In genomic region chr5:170312666-170313065, GRCh38 we compare ENCODE assay signal across 8 cellular contexts. TPM values are rescaled to one million over a fixed set of nuclear protein-coding genes. Genes with fewer than 3 reads are reported as not detected.
DNase-seq lines count a peak whose midpoint lies in the region; ATAC-seq lines count a peak whose summit lies in the region.

No MANE protein-coding gene starts in this region.

- no peaks in the 10 kb centered on the region for H3K36me3 Mint-ChIP-seq in activated CD4-positive, alpha-beta memory T cell treated with anti-CD3 and anti-CD28 coated beads for 36 hours

- H3K27me3 Mint-ChIP-seq in activated CD4-positive, alpha-beta memory T cell treated with anti-CD3 and anti-CD28 coated beads for 36 hours, result no peaks in the 10 kb centered on the region

- peak; percentile 88 for DNase-seq in activated CD4-positive, alpha-beta memory T cell treated with anti-CD3 and anti-CD28 coated beads for 36 hours
- DNase-seq in glomerular visceral epithelial cell (ENCODE audit: extremely low spot score) (peak; percentile 15), NCI-H1930 (lab: John Stamatoyannopoulos, UW) (no peak), NCI-H2196 treated with DMSO at 0.1 percent for 48 hours (lab: John Stamatoyannopoulos, UW; ENCODE audit: unreplicated experiment) (no peak), retina (no peak)
- peak; percentile 69 for DNase-seq in stimulated activated naive CD8-positive, alpha-beta T cell treated with anti-CD3 and anti-CD28 coated beads, Interleukin-15, Interleukin-2, amounts not matched to agents 100 U/mL and 50 U/mL, for 24 hours

- POLR2A ChIA-PET in activated CD4-positive, alpha-beta memory T cell treated with anti-CD3 and anti-CD28 coated beads for 36 hours (lab: Charles Lee), result interaction anchor here (1.1 to 3.7 kb wide), 8 partner anchors 9 to 50 kb away, joined by 3 to 38 read pairs (median 14); partner anchors contain the start of gene LCP2

- peak overlapping the region; percentile 79 for H3K4me3 Mint-ChIP-seq in activated CD4-positive, alpha-beta memory T cell treated with anti-CD3 and anti-CD28 coated beads for 36 hours

- peak overlapping the region; percentile 95 for H3K27ac Mint-ChIP-seq in activated CD4-positive, alpha-beta memory T cell treated with anti-CD3 and anti-CD28 coated beads for 36 hours

- intact Hi-C loops in activated CD4-positive, alpha-beta memory T cell treated with anti-CD3 and anti-CD28 coated beads for 36 hours (cut with micrococcal nuclease), result loop anchor here (1.0 to 5.0 kb wide), 7 partner anchors 9 to 1825 kb away; partner anchors contain the start of gene RARS1

- H3K9me3 Mint-ChIP-seq in activated CD4-positive, alpha-beta memory T cell treated with anti-CD3 and anti-CD28 coated beads for 36 hours, result no peaks in the 10 kb centered on the region

- CTCF ChIA-PET in activated CD4-positive, alpha-beta memory T cell treated with anti-CD3 and anti-CD28 coated beads for 36 hours (lab: Charles Lee), result interaction anchor here (1.3 to 4.6 kb wide), 8 partner anchors 9 to 38 kb away, joined by 4 to 26 read pairs (median 16); partner anchors contain the start of gene LCP2

- H3K4me1 Mint-ChIP-seq in activated CD4-positive, alpha-beta memory T cell treated with anti-CD3 and anti-CD28 coated beads for 36 hours (ENCODE audit: low read depth), result peaks cover 51% of the 10 kb centered on the region

- ATAC-seq in GM18502 (IDR thresholded peaks at IDR 0.05; ENCODE audit: poor library complexity, unreplicated experiment), result peak; percentile 77
- ATAC-seq in HG03432 (IDR thresholded peaks at IDR 0.05; ENCODE audit: unreplicated experiment), result peak; percentile 79
- ATAC-seq in stimulated activated naive CD8-positive, alpha-beta T cell treated with anti-CD3 and anti-CD28 coated beads, Interleukin-15, Interleukin-2, amounts not matched to agents 100 U/mL and 50 U/mL, for 24 hours, result peak; percentile 96

RNA-seq across cellular contexts. Expression of gene LCP2, which starts 15.1 kb away (rescaled TPM):
- 100 to 1,000 TPM; 212 to 213 TPM for total RNA-seq in activated CD4-positive, alpha-beta memory T cell treated with anti-CD3 and anti-CD28 coated beads for 36 hours

Comparison
In these comparisons a context has a peak if more than half of its experiments do, and no peak if none do; other contexts are left out.
1. DNase-seq: peak in activated CD4-positive, alpha-beta memory T cell treated with anti-CD3 and anti-CD28 coated beads for 36 hours (single experiment), glomerular visceral epithelial cell (single experiment) and stimulated activated naive CD8-positive, alpha-beta T cell treated with anti-CD3 and anti-CD28 coated beads, Interleukin-15, Interleukin-2, amounts not matched to agents 100 U/mL and 50 U/mL, for 24 hours (single experiment); none in NCI-H1930 (0 of 2), NCI-H2196 treated with DMSO at 0.1 percent for 48 hours (single experiment) and retina (single experiment).
2. Peak in every context shown above with its lines, with median percentiles within 50 percentile points of each other: ATAC-seq.